28 cellular contexts compared by ENCODE assay signal in genomic region chr10:13337827-13338196, GRCh38. TPM values are rescaled to one million over a fixed set of nuclear protein-coding genes. Genes with fewer than 3 reads are reported as not detected.
DNase-seq lines count a peak whose midpoint lies in the region; ATAC-seq, FAIRE-seq and TF ChIP-seq lines count a peak whose summit lies in the region.
"Had no signal": no experiment of that assay in that cellular context is flagged by ENCODE, and none has a peak within 500 bp of the region (broad histone marks: within the 10 kb centered on the region; RNA-seq: fewer than 3 reads in every experiment).

No MANE protein-coding gene starts in this region.

- no peaks in the 10 kb centered on the region for H3K9me3 ChIP-seq in SJCRH30 (replicated peaks)
- H3K9me3 ChIP-seq in small intestine (ENCODE audit: control insufficient read depth, low read depth): no peaks in the 10 kb centered on the region
- H3K9me3 ChIP-seq: thoracic aorta, uterus had no signal

- WGBS in small intestine, 3 donors: 18 to 57% (median 41%) methylated on average over 6 of the region's 6 CpGs

- CTCF ChIA-PET in activated CD4-positive, alpha-beta T cell treated with anti-CD3 and anti-CD28 coated beads for 36 hours (lab: Charles Lee): interaction anchor here (0.9 to 1.3 kb wide), 2 partner anchors 34 to 35 kb away, joined by 3 read pairs; no protein-coding TSS in a partner anchor

- peaks cover 6% of the 10 kb centered on the region; the same call in 1 of the 2 replicates for H3K4me1 ChIP-seq in SJCRH30
- peaks cover 0 to 2% of the 10 kb centered on the region in 2 donors for H3K4me1 ChIP-seq in small intestine (ENCODE audit: control insufficient read depth in 2 of 2, insufficient read depth in 1 of 2, low read depth in 1 of 2, low read length in 1 of 2)
- H3K4me1 ChIP-seq: uterus had no signal

- FAIRE-seq in small intestine (lab: Jason Lieb, UNC): no peak
- FAIRE-seq: D721Med had no signal

- H3K27ac ChIP-seq in SJCRH30 (no peak overlapping the region), small intestine (ENCODE audit: low read depth in 1 of 2, low read length in 1 of 2) (peak overlapping the region; percentile 18 to 55)
- H3K27ac ChIP-seq: thoracic aorta had no signal

- no peak for TF ChIP-seq CTCF in glutamatergic neuron (IDR thresholded peaks at IDR 0.05; ENCODE audit: partially characterized antibody, unreplicated experiment)

- no peak overlapping the region for H3K4me3 Mint-ChIP-seq in activated CD4-positive, alpha-beta T cell treated with anti-CD3 and anti-CD28 coated beads for 36 hours
- no peak overlapping the region for H3K4me3 Mint-ChIP-seq in activated CD4-positive, alpha-beta T cell treated with anti-CD3 and anti-CD28 coated beads, Interleukin-2, amount 10 ng/mL, durations not matched to agents 24 days and 14 days
- no peak overlapping the region for H3K4me3 Mint-ChIP-seq in glutamatergic neuron (ENCODE audit: unreplicated experiment)
- H3K4me3 Mint-ChIP-seq: activated T-cell treated with anti-CD3 and anti-CD28 coated beads, Interleukin-2, amount 50 U/mL, for 4 hours; CD4-positive, alpha-beta T cell; memory B cell; naive B cell had no signal

- no peak for ATAC-seq in activated CD4-positive, alpha-beta T cell treated with anti-CD3 and anti-CD28 coated beads for 36 hours
- ATAC-seq in HG03571 (IDR thresholded peaks at IDR 0.05; ENCODE audit: unreplicated experiment): no peak
- ATAC-seq: activated T-cell treated with anti-CD3 and anti-CD28 coated beads, Interleukin-2, amount 50 U/mL, for 4 hours had no signal

- H3K9me3 Mint-ChIP-seq in activated CD4-positive, alpha-beta T cell treated with anti-CD3 and anti-CD28 coated beads for 36 hours (ENCODE audit: low read depth): no peaks in the 10 kb centered on the region
- H3K9me3 Mint-ChIP-seq in activated CD4-positive, alpha-beta T cell treated with anti-CD3 and anti-CD28 coated beads, Interleukin-2, amount 10 ng/mL, durations not matched to agents 24 days and 14 days: no peaks in the 10 kb centered on the region
- H3K9me3 Mint-ChIP-seq in glutamatergic neuron (ENCODE audit: unreplicated experiment): no peaks in the 10 kb centered on the region
- H3K9me3 Mint-ChIP-seq: activated T-cell treated with anti-CD3 and anti-CD28 coated beads, Interleukin-2, amount 50 U/mL, for 4 hours; CD4-positive, alpha-beta T cell; memory B cell; naive B cell had no signal

- peak overlapping the region; percentile 24 for H3K27ac Mint-ChIP-seq in activated CD4-positive, alpha-beta T cell treated with anti-CD3 and anti-CD28 coated beads for 36 hours
- H3K27ac Mint-ChIP-seq in activated CD4-positive, alpha-beta T cell treated with anti-CD3 and anti-CD28 coated beads, Interleukin-2, amount 10 ng/mL, durations not matched to agents 24 days and 14 days: no peak overlapping the region
- H3K27ac Mint-ChIP-seq in glutamatergic neuron (ENCODE audit: unreplicated experiment): peak overlapping the region; percentile 22
- H3K27ac Mint-ChIP-seq: memory B cell, progenitor cell of endocrine pancreas had no signal

- H3K27me3 ChIP-seq in SJCRH30: no peaks in the 10 kb centered on the region
- H3K27me3 ChIP-seq in small intestine (ENCODE audit: control insufficient read depth in 2 of 2, insufficient read depth in 2 of 2, low read length in 2 of 2): no peaks in the 10 kb centered on the region
- H3K27me3 ChIP-seq: uterus had no signal

- H3K4me3 ChIP-seq in SJCRH30 (no peak overlapping the region), small intestine (ENCODE audit: low read depth in 1 of 2, low read length in 2 of 2) (no peak overlapping the region)
- H3K4me3 ChIP-seq: thoracic aorta, uterus had no signal

- peaks cover 35% of the 10 kb centered on the region for H3K4me1 Mint-ChIP-seq in activated CD4-positive, alpha-beta T cell treated with anti-CD3 and anti-CD28 coated beads for 36 hours
- peaks cover 20% of the 10 kb centered on the region for H3K4me1 Mint-ChIP-seq in activated CD4-positive, alpha-beta T cell treated with anti-CD3 and anti-CD28 coated beads, Interleukin-2, amount 10 ng/mL, durations not matched to agents 24 days and 14 days
- H3K4me1 Mint-ChIP-seq in glutamatergic neuron (ENCODE audit: low read depth, unreplicated experiment): peaks cover 20% of the 10 kb centered on the region

- H3K36me3 Mint-ChIP-seq in activated CD4-positive, alpha-beta T cell treated with anti-CD3 and anti-CD28 coated beads for 36 hours (ENCODE audit: low read depth): peaks cover 43% of the 10 kb centered on the region
- peaks cover 30% of the 10 kb centered on the region for H3K36me3 Mint-ChIP-seq in activated CD4-positive, alpha-beta T cell treated with anti-CD3 and anti-CD28 coated beads, Interleukin-2, amount 10 ng/mL, durations not matched to agents 24 days and 14 days (ENCODE audit: low read depth)
- no peaks in the 10 kb centered on the region for H3K36me3 Mint-ChIP-seq in glutamatergic neuron (ENCODE audit: unreplicated experiment)

- DNase-seq in activated CD4-positive, alpha-beta T cell treated with anti-CD3 and anti-CD28 coated beads for 36 hours: no peak
- DNase-seq in activated CD4-positive, alpha-beta T cell treated with anti-CD3 and anti-CD28 coated beads, Interleukin-2, amount 10 ng/mL, durations not matched to agents 24 days and 14 days: no peak
- DNase-seq in SJCRH30 (peak; percentile 7 to 30), glutamatergic neuron (no peak), small intestine (peak; percentile 91), NCI-H69 (lab: John Stamatoyannopoulos, UW) (no peak)
- no peak for DNase-seq in central memory CD4-positive, alpha-beta T cell
- DNase-seq: 8988T; activated gamma-delta T cell treated with Interleukin-2 at 50 U/mL for 16 hours; activated T-cell treated with anti-CD3 and anti-CD28 coated beads, Interleukin-2, amount 50 U/mL, for 4 hours; CD4-positive, alpha-beta T cell; effector CD4-positive, alpha-beta T cell; GOT3; head of caudate nucleus; naive B cell; NCI-H1105 treated with DMSO at 0.1 percent for 48 hours; NCI-H2029; NCI-H2227 treated with DMSO at 0.1 percent for 48 hours; NCI-H526 treated with DMSO at 0.1 percent for 48 hours; stimulated activated CD4-positive, alpha-beta T cell treated with anti-CD3 and anti-CD28 coated beads, Interleukin-15, amount 100 ng/mL, for 24 hours; stimulated activated naive CD4-positive, alpha-beta T cell treated with Interleukin-2 at 50 U/mL for 16 hours; T-helper 2 cell; uterus had no signal

- no peaks in the 10 kb centered on the region for H3K27me3 Mint-ChIP-seq in activated CD4-positive, alpha-beta T cell treated with anti-CD3 and anti-CD28 coated beads for 36 hours
- no peaks in the 10 kb centered on the region for H3K27me3 Mint-ChIP-seq in activated CD4-positive, alpha-beta T cell treated with anti-CD3 and anti-CD28 coated beads, Interleukin-2, amount 10 ng/mL, durations not matched to agents 24 days and 14 days
- H3K27me3 Mint-ChIP-seq in glutamatergic neuron (ENCODE audit: unreplicated experiment): no peaks in the 10 kb centered on the region
- H3K27me3 Mint-ChIP-seq: CD4-positive, alpha-beta T cell; memory B cell; naive B cell; progenitor cell of endocrine pancreas had no signal

- H3K36me3 ChIP-seq in SJCRH30 (peaks cover 46% of the 10 kb centered on the region), small intestine (ENCODE audit: control insufficient read depth in 2 of 2, insufficient read depth in 2 of 2, low read length in 2 of 2) (peaks cover 0 to 2% of the 10 kb centered on the region in 2 donors)
- H3K36me3 ChIP-seq: uterus had no signal

- intact Hi-C loops in activated CD4-positive, alpha-beta T cell treated with anti-CD3 and anti-CD28 coated beads for 36 hours (cut with DNase I, micrococcal nuclease): no loop called here
- intact Hi-C loops in activated CD4-positive, alpha-beta T cell treated with anti-CD3 and anti-CD28 coated beads, Interleukin-2, amount 10 ng/mL, durations not matched to agents 24 days and 14 days (cut with micrococcal nuclease): no loop called here

- POLR2A ChIA-PET in activated CD4-positive, alpha-beta T cell treated with anti-CD3 and anti-CD28 coated beads for 36 hours (lab: Charles Lee): no interaction called here

RNA-seq across cellular contexts. Expression of gene SEPHS1, which starts 10.3 kb away (rescaled TPM):
- total RNA-seq in activated CD4-positive, alpha-beta T cell treated with anti-CD3 and anti-CD28 coated beads for 36 hours: 10 to 100 TPM; 74.5 to 74.7 TPM
- total RNA-seq in activated CD4-positive, alpha-beta T cell treated with anti-CD3 and anti-CD28 coated beads, Interleukin-2, amount 10 ng/mL, durations not matched to agents 24 days and 14 days: 59.9 and 64.2 TPM in 2 replicates
- 106 and 109 TPM in 2 replicates for total RNA-seq in SJCRH30 (2014; rRNA removed; shearing (Covaris generic))
- 51.1 TPM for total RNA-seq in glutamatergic neuron (ENCODE audit: unreplicated experiment)
- 10 to 100 TPM; 24.6 to 43.9 (median 31.9) TPM for polyA plus RNA-seq in small intestine

RNA-seq across cellular contexts. Expression of gene PHYH, which starts 37.9 kb away (rescaled TPM):
- total RNA-seq in activated CD4-positive, alpha-beta T cell treated with anti-CD3 and anti-CD28 coated beads for 36 hours: 10 to 100 TPM; 11.7 to 12.8 TPM
- total RNA-seq in activated CD4-positive, alpha-beta T cell treated with anti-CD3 and anti-CD28 coated beads, Interleukin-2, amount 10 ng/mL, durations not matched to agents 24 days and 14 days: 12.8 and 15.9 TPM in 2 replicates
- 12.8 and 14.1 TPM in 2 replicates for total RNA-seq in SJCRH30 (2014; rRNA removed; shearing (Covaris generic))
- total RNA-seq in glutamatergic neuron (ENCODE audit: unreplicated experiment): 20.4 TPM
- 100 to 1,000 TPM in 1 of 3 donors, 10 to 100 TPM in 2; 23.5 to 184 (median 77.8) TPM for polyA plus RNA-seq in small intestine

Comparison
In these comparisons a context has a peak if more than half of its experiments do, and no peak if none do; other contexts are left out.
1. DNase-seq: peak in SJCRH30 (2 of 2) and small intestine (single experiment); none in activated CD4-positive, alpha-beta T cell treated with anti-CD3 and anti-CD28 coated beads for 36 hours (single experiment), activated CD4-positive, alpha-beta T cell treated with anti-CD3 and anti-CD28 coated beads, Interleukin-2, amount 10 ng/mL, durations not matched to agents 24 days and 14 days (single experiment), glutamatergic neuron (single experiment), central memory CD4-positive, alpha-beta T cell (single experiment) and NCI-H69 (single experiment).